7 cellular contexts compared by ENCODE assay signal in genomic region chr6:24306038-24306437, GRCh38. TPM values are rescaled to one million over a fixed set of nuclear protein-coding genes. Genes with fewer than 3 reads are reported as not detected.
"Had no signal": no experiment of that assay in that cellular context is flagged by ENCODE, and none has a peak within 500 bp of the region (broad histone marks: within the 10 kb centered on the region; RNA-seq: fewer than 3 reads in every experiment).

No MANE protein-coding gene starts in this region.

- H3K4me1 Mint-ChIP-seq: IgD-negative memory B cell had no signal

- H3K9ac ChIP-seq: GM23248 had no signal

- H3K27ac ChIP-seq: GM23248, HL-60 had no signal

- H3K27ac Mint-ChIP-seq: H9, IgD-negative memory B cell had no signal

- H2AFZ ChIP-seq: GM23248 had no signal

- DNase-seq: GM23248, GOT3, H9, HCEC 1CT, KBM-7 had no signal

- H3K36me3 Mint-ChIP-seq: IgD-negative memory B cell had no signal

- H3K27me3 Mint-ChIP-seq: IgD-negative memory B cell had no signal

- H3K4me3 ChIP-seq: GM23248 had no signal

- H3K4me3 Mint-ChIP-seq: H9, IgD-negative memory B cell had no signal

RNA-seq across cellular contexts. Expression of gene DCDC2, which starts 51.8 kb away (rescaled TPM):
- total RNA-seq: GM23248 had no signal
- polyA plus RNA-seq: GM23248, IgD-negative memory B cell had no signal
